ENCODE assay signal across 34 cellular contexts in the genomic region with DNA sequence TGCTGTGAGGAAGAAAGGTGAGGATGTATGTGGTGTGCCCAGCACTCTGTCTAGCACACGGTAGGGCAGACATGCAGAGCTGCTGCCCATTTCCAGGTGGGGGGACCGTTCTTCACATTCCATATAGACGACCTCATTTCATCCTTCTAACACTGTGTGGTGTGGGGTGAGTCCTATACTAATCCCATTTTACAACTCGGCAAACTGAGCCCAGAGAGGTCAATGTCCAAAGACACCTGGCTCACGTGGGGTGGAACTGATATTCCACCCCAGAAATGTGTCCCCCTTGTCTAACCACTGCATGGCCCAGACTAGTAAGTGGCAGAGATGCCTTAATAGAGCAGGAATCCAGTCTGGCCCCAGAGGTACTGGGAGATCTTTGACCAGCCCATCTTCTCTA.
"Had no signal": no experiment of that assay in that cellular context is flagged by ENCODE, and none has a peak within 500 bp of the region (broad histone marks: within the 10 kb centered on the region; RNA-seq: fewer than 3 reads in every experiment).

No MANE protein-coding gene starts in this region.

- H3K36me3 ChIP-seq: adrenal gland, ascending aorta, brain microvascular endothelial cell, breast epithelium, cardiac muscle cell had no signal

- H3K4me3 ChIP-seq: adrenal gland, ascending aorta, body of pancreas, breast epithelium, cardiac muscle cell had no signal

- DNase-seq: activated effector memory CD4-positive, alpha-beta T cell treated with anti-CD3 and anti-CD28 coated beads, Interleukin-2, amount 50 U/mL, for 16 hours; activated effector memory CD4-positive, alpha-beta T cell treated with Interleukin-2 at 50 U/mL for 16 hours; activated gamma-delta T cell; activated gamma-delta T cell treated with Interleukin-2 at 50 U/mL for 16 hours; activated naive CD4-positive, alpha-beta T cell; activated naive CD4-positive, alpha-beta T cell treated with anti-CD3 and anti-CD28 coated beads for 36 hours; activated naive CD4-positive, alpha-beta T cell treated with anti-CD3 and anti-CD28 coated beads, Interleukin-2, amount 10 ng/mL, durations not matched to agents 7 days and 5 days; activated naive CD4-positive, alpha-beta T cell treated with anti-CD3 and anti-CD28 coated beads, Interleukin-2, amount 50 U/mL, for 16 hours; activated naive CD4-positive, alpha-beta T cell treated with Interleukin-2 at 50 U/mL for 16 hours; activated naive CD8-positive, alpha-beta T cell treated with anti-CD3 and anti-CD28 coated beads for 36 hours; activated naive CD8-positive, alpha-beta T cell treated with anti-CD3 and anti-CD28 coated beads, Interleukin-2, amount 10 ng/mL, durations not matched to agents 7 days and 5 days; activated naive CD8-positive, alpha-beta T cell treated with anti-CD3 and anti-CD28 coated beads, Interleukin-2, amount 50 U/mL, for 24 hours; activated T-cell treated with anti-CD3 and anti-CD28 coated beads, Interleukin-2, amount 50 U/mL, for 1 hour; activated T-cell treated with anti-CD3 and anti-CD28 coated beads, Interleukin-2, amount 50 U/mL, for 24 hours; activated T-cell treated with anti-CD3 and anti-CD28 coated beads, Interleukin-2, amount 50 U/mL, for 4 hours; activated T-cell treated with anti-CD3 and anti-CD28 coated beads, Interleukin-2, amount 50 U/mL, for 48 hours; activated T-cell treated with anti-CD3 and anti-CD28 coated beads, Interleukin-2, amount 50 U/mL, for 72 hours; adrenal gland; amniotic stem cell; amygdala; anterior cingulate cortex; aorta; body of pancreas; brain microvascular endothelial cell; caudate nucleus; central memory CD4-positive, alpha-beta T cell; cerebellar nuclear complex had no signal

- H3K4me1 ChIP-seq: adrenal gland, ascending aorta, breast epithelium had no signal

- ATAC-seq: activated naive CD4-positive, alpha-beta T cell treated with anti-CD3 and anti-CD28 coated beads, Interleukin-2, amount 50 U/mL, for 72 hours; activated naive CD8-positive, alpha-beta T cell treated with anti-CD3 and anti-CD28 coated beads, Interleukin-2, amount 50 U/mL, for 24 hours; activated T-cell treated with anti-CD3 and anti-CD28 coated beads, Interleukin-2, amount 50 U/mL, for 4 hours; activated T-cell treated with anti-CD3 and anti-CD28 coated beads, Interleukin-2, amount 50 U/mL, for 72 hours; activated T-helper 17 cell treated with anti-CD3 and anti-CD28 coated beads, Interleukin-2, amount 50 U/mL, for 72 hours; body of pancreas had no signal

- H3K27ac ChIP-seq: adrenal gland, ascending aorta, body of pancreas, brain microvascular endothelial cell, breast epithelium, cardiac muscle cell had no signal

- H3K27me3 ChIP-seq: ascending aorta, brain microvascular endothelial cell had no signal

- FAIRE-seq: astrocyte, bronchial epithelial cell had no signal

- H3K9me3 ChIP-seq: adrenal gland, ascending aorta, body of pancreas, breast epithelium had no signal
